17 cellular contexts compared by ENCODE assay signal in the genomic region with DNA sequence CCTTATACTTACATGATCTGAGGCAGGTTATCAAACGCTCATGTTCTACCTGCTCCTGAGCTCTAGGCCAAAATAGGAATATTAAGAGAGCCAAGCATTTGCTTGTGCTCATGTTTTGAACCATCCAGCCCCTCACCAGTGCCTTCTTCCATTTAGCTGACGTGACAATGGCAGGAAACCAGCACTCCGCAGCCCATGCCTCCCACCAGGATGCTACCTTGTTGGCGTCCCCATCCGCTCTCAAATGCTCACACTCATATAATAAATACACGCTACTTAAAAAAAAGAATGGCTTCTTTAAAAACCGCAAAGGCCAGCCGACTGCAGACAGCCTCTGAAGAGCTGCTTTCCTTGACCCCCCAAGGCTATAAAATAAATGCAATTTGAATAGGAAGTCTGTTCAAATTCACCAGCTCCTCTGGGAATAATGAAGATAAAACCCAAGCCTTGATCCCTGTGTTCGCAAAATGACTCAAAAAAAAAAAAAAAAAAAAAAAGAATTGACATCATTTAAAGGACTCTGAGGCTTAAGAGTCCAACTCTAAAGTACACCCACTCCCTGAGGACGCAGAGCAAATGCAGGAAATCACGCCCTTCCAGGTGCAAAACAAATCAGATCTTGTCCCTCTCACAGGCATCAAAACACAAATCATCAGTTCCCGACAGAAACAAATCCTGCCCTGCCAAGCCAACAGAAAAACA. TPM values are rescaled to one million over a fixed set of nuclear protein-coding genes. Genes with fewer than 3 reads are reported as not detected.
DNase-seq lines count a peak whose midpoint lies in the region; FAIRE-seq and TF ChIP-seq lines count a peak whose summit lies in the region.
"Had no signal": no experiment of that assay in that cellular context is flagged by ENCODE, and none has a peak within 500 bp of the region (broad histone marks: within the 10 kb centered on the region; RNA-seq: fewer than 3 reads in every experiment).

No MANE protein-coding gene starts in this region.

- H3K9me3 ChIP-seq in neural progenitor cell (ENCODE audit: low read depth), result no peaks in the 10 kb centered on the region
- H3K9me3 ChIP-seq: upper lobe of right lung had no signal

- peak overlapping the region; percentile 29 for H3K27ac Mint-ChIP-seq in activated T-helper 2 cell treated with anti-CD3 and anti-CD28 coated beads, Interferon-gamma antibody, Interleukin-2, Interleukin-4, amounts not matched to agents 10 μg/mL and 5 μg/mL and 100 μg/mL, durations not matched to agents 14 hours and 24 hours and 36 hours
- H3K27ac Mint-ChIP-seq in neural progenitor cell, result peak overlapping the region; percentile 67
- H3K27ac Mint-ChIP-seq: activated CD4-positive, alpha-beta T cell treated with anti-CD3 and anti-CD28 coated beads for 36 hours had no signal

- no peak overlapping the region for H3K27ac ChIP-seq in neural progenitor cell
- H3K27ac ChIP-seq: C4-2B, upper lobe of right lung had no signal

- no peaks in the 10 kb centered on the region for H3K27me3 ChIP-seq in neural progenitor cell
- H3K27me3 ChIP-seq: upper lobe of right lung had no signal

- no peak overlapping the region for H3K4me3 Mint-ChIP-seq in activated T-helper 2 cell treated with anti-CD3 and anti-CD28 coated beads, Interferon-gamma antibody, Interleukin-2, Interleukin-4, amounts not matched to agents 10 μg/mL and 5 μg/mL and 100 μg/mL, durations not matched to agents 14 hours and 24 hours and 36 hours (ENCODE audit: low read depth)
- no peak overlapping the region for H3K4me3 Mint-ChIP-seq in neural progenitor cell
- H3K4me3 Mint-ChIP-seq: activated CD4-positive, alpha-beta T cell treated with anti-CD3 and anti-CD28 coated beads for 36 hours had no signal

- H3K36me3 ChIP-seq in neural progenitor cell, result no peaks in the 10 kb centered on the region

- no peaks in the 10 kb centered on the region for H3K27me3 Mint-ChIP-seq in activated T-helper 2 cell treated with anti-CD3 and anti-CD28 coated beads, Interferon-gamma antibody, Interleukin-2, Interleukin-4, amounts not matched to agents 10 μg/mL and 5 μg/mL and 100 μg/mL, durations not matched to agents 14 hours and 24 hours and 36 hours (ENCODE audit: low read depth)
- peaks cover 2% of the 10 kb centered on the region for H3K27me3 Mint-ChIP-seq in neural progenitor cell (ENCODE audit: insufficient read depth, low read depth)
- H3K27me3 Mint-ChIP-seq: activated CD4-positive, alpha-beta T cell treated with anti-CD3 and anti-CD28 coated beads for 36 hours had no signal

- H3K9me3 Mint-ChIP-seq in activated T-helper 2 cell treated with anti-CD3 and anti-CD28 coated beads, Interferon-gamma antibody, Interleukin-2, Interleukin-4, amounts not matched to agents 10 μg/mL and 5 μg/mL and 100 μg/mL, durations not matched to agents 14 hours and 24 hours and 36 hours, result no peaks in the 10 kb centered on the region
- no peaks in the 10 kb centered on the region for H3K9me3 Mint-ChIP-seq in neural progenitor cell

- H3K36me3 Mint-ChIP-seq in activated T-helper 2 cell treated with anti-CD3 and anti-CD28 coated beads, Interferon-gamma antibody, Interleukin-2, Interleukin-4, amounts not matched to agents 10 μg/mL and 5 μg/mL and 100 μg/mL, durations not matched to agents 14 hours and 24 hours and 36 hours (ENCODE audit: low read depth), result peaks cover 53% of the 10 kb centered on the region
- peaks cover 9% of the 10 kb centered on the region for H3K36me3 Mint-ChIP-seq in neural progenitor cell

- H3K4me3 ChIP-seq in neural progenitor cell, result no peak overlapping the region
- H3K4me3 ChIP-seq: lung, upper lobe of right lung had no signal

- peak; percentile 28 for DNase-seq in activated CD8-positive, alpha-beta memory T cell treated with anti-CD3 and anti-CD28 coated beads for 24 hours
- no peak for DNase-seq in activated CD8-positive, alpha-beta memory T cell treated with anti-CD3 and anti-CD28 coated beads, Interleukin-2, amount 50 U/mL, for 4 hours
- DNase-seq in DMS79 treated with DMSO at 0.1 percent for 48 hours (lab: John Stamatoyannopoulos, UW) (peak; percentile 80), neural progenitor cell (ENCODE audit: low spot score) (no peak), RCC 7860 (ENCODE audit: low spot score) (no peak), NCI-H82 (lab: John Stamatoyannopoulos, UW) (no peak), RKO (ENCODE audit: low spot score) (no peak)
- DNase-seq in activated T-helper 2 cell treated with anti-CD3 and anti-CD28 coated beads, Interferon-gamma antibody, Interleukin-2, Interleukin-4, amounts not matched to agents 10 μg/mL and 5 μg/mL and 100 μg/mL, durations not matched to agents 14 hours and 24 hours and 36 hours (ENCODE audit: low spot score), result no peak
- DNase-seq: activated CD4-positive, alpha-beta T cell treated with anti-CD3 and anti-CD28 coated beads for 36 hours; HCEC 1CT; NCI-H146; NCI-H2227 treated with DMSO at 0.1 percent for 48 hours; stimulated activated CD4-positive, alpha-beta T cell treated with anti-CD3 and anti-CD28 coated beads, Interleukin-2, amount 100 ng/mL, for 48 hours; upper lobe of right lung had no signal

- intact Hi-C loops in activated T-helper 2 cell treated with anti-CD3 and anti-CD28 coated beads, Interferon-gamma antibody, Interleukin-2, Interleukin-4, amounts not matched to agents 10 μg/mL and 5 μg/mL and 100 μg/mL, durations not matched to agents 14 hours and 24 hours and 36 hours (cut with micrococcal nuclease), result no loop called here

- no peaks in the 10 kb centered on the region for H3K79me2 ChIP-seq in neural progenitor cell (ENCODE audit: low read depth)

- no peak overlapping the region for H3K9ac ChIP-seq in neural progenitor cell

- H3K4me1 ChIP-seq in neural progenitor cell, result peaks cover 9% of the 10 kb centered on the region
- H3K4me1 ChIP-seq: upper lobe of right lung had no signal

- H3F3A ChIP-seq in neural progenitor cell (ENCODE audit: low read depth), result no peaks in the 10 kb centered on the region

- H3K4me2 ChIP-seq in neural progenitor cell, result no peak overlapping the region

- H2AFZ ChIP-seq in neural progenitor cell (replicated peaks), result no peak overlapping the region

- H3K4me1 Mint-ChIP-seq in activated T-helper 2 cell treated with anti-CD3 and anti-CD28 coated beads, Interferon-gamma antibody, Interleukin-2, Interleukin-4, amounts not matched to agents 10 μg/mL and 5 μg/mL and 100 μg/mL, durations not matched to agents 14 hours and 24 hours and 36 hours (ENCODE audit: low read depth), result peaks cover 6% of the 10 kb centered on the region
- H3K4me1 Mint-ChIP-seq in neural progenitor cell, result peaks cover 36% of the 10 kb centered on the region

- no peaks in the 10 kb centered on the region for H4K20me1 ChIP-seq in neural progenitor cell (ENCODE audit: low read depth)

- no peak for TF ChIP-seq CTCF in neural progenitor cell (IDR thresholded peaks at IDR 0.05)

- no peak for FAIRE-seq in RCC 7860 (lab: Jason Lieb, UNC)
- FAIRE-seq: GM12892 had no signal

RNA-seq across cellular contexts. Expression of a gene that starts 29.0 kb away (rescaled TPM):
- total RNA-seq in activated T-helper 2 cell treated with anti-CD3 and anti-CD28 coated beads, Interferon-gamma antibody, Interleukin-2, Interleukin-4, amounts not matched to agents 10 μg/mL and 5 μg/mL and 100 μg/mL, durations not matched to agents 14 hours and 24 hours and 36 hours, result 53.4 and 56.2 TPM in 2 replicates
- total RNA-seq in neural progenitor cell (ENCODE audit: low replicate concordance), result 28.9 and 37.2 TPM in 2 replicates

Comparison
In these comparisons a context has a peak if more than half of its experiments do, and no peak if none do; other contexts are left out.
1. DNase-seq: peak in activated CD8-positive, alpha-beta memory T cell treated with anti-CD3 and anti-CD28 coated beads for 24 hours (single experiment) and DMS79 treated with DMSO at 0.1 percent for 48 hours (single experiment); none in activated CD8-positive, alpha-beta memory T cell treated with anti-CD3 and anti-CD28 coated beads, Interleukin-2, amount 50 U/mL, for 4 hours (single experiment), activated T-helper 2 cell treated with anti-CD3 and anti-CD28 coated beads, Interferon-gamma antibody, Interleukin-2, Interleukin-4, amounts not matched to agents 10 μg/mL and 5 μg/mL and 100 μg/mL, durations not matched to agents 14 hours and 24 hours and 36 hours (single experiment), neural progenitor cell (single experiment), RCC 7860 (single experiment), NCI-H82 (single experiment) and RKO (single experiment).